Comparison of ENCODE assay signal across 15 cellular contexts in the genomic region with DNA sequence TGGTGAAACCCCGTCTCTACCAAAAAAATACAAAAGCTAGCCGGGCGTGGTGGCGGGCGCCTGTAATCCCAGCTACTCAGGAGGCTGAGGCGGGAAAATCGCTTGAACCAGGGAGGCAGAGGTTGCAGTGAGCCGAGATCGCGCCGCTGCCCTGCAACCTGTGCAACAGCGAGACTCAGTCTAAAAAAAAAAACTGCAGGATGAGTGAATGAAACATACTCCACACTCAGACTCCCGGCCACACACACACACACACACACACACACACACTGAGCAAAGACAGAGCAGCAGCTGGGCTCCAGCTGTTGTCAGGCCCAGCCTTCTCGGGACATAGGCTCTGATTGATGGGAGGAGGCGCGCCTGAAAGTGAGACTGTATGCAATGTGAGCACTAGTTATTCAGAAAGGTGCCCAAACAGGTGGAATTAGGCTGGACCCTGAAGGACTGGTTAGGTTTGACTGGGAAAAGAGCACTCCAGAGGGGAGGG. TPM values are rescaled to one million over a fixed set of nuclear protein-coding genes. Genes with fewer than 3 reads are reported as not detected.
A peak's percentile ranks its signal among the peaks of the same experiment; 100 is the strongest.
DNase-seq lines count a peak whose midpoint lies in the region; ATAC-seq and TF ChIP-seq lines count a peak whose summit lies in the region.
"Had no signal": no experiment of that assay in that cellular context is flagged by ENCODE, and none has a peak within 500 bp of the region (broad histone marks: within the 10 kb centered on the region; RNA-seq: fewer than 3 reads in every experiment).

No MANE protein-coding gene starts in this region.

- H3K4me3 ChIP-seq in PC-3 (ENCODE audit: low read length): peak overlapping the region; percentile 73; the same call in 1 of the 2 replicates
- no peak overlapping the region for H3K4me3 ChIP-seq in hepatocyte
- H3K4me3 ChIP-seq in skeletal muscle cell (ENCODE audit: low read depth, low read length): no peak overlapping the region

- 76% methylated on average over 16 of the region's 16 CpGs for WGBS in hepatocyte (ENCODE audit: low lambda C conversion rate, missing lambda C conversion rate)

- H4K20me1 ChIP-seq in PC-3 (ENCODE audit: low read length) (no peaks in the 10 kb centered on the region), hepatocyte (ENCODE audit: insufficient read depth, poor library complexity, severe bottlenecking) (no peaks in the 10 kb centered on the region)

- no peaks in the 10 kb centered on the region for H3K27me3 ChIP-seq in PC-3 (ENCODE audit: low read length)
- H3K27me3 ChIP-seq in hepatocyte: peaks cover 2% of the 10 kb centered on the region

- no peak for ATAC-seq in PC-3
- ATAC-seq in HG03442 (IDR thresholded peaks at IDR 0.05; ENCODE audit: unreplicated experiment): no peak

- H3K36me3 ChIP-seq in PC-3 (ENCODE audit: low read depth, low read length) (no peaks in the 10 kb centered on the region), hepatocyte (replicated peaks; ENCODE audit: insufficient read depth, low read depth) (no peaks in the 10 kb centered on the region)
- H3K36me3 ChIP-seq: left lung, prostate gland, suprapubic skin had no signal

- H3K4me1 ChIP-seq in PC-3 (ENCODE audit: insufficient read depth, low read length) (peaks cover 27% of the 10 kb centered on the region), hepatocyte (ENCODE audit: insufficient read depth) (peaks cover 9% of the 10 kb centered on the region)
- H3K4me1 ChIP-seq: prostate gland had no signal

- intact Hi-C loops in PC-3 (cut with micrococcal nuclease): loop anchor here (2.0 kb wide), 1 partner anchor 47 kb away; no protein-coding TSS in a partner anchor

- H3K9me3 ChIP-seq in PC-3 (ENCODE audit: low read length) (no peaks in the 10 kb centered on the region), hepatocyte (ENCODE audit: low read depth) (no peaks in the 10 kb centered on the region)
- H3K9me3 ChIP-seq: left lung, prostate gland, suprapubic skin had no signal

- H2AFZ ChIP-seq in PC-3 (ENCODE audit: low read length): peak overlapping the region; percentile 85; the same call in 1 of the 2 replicates
- H2AFZ ChIP-seq in hepatocyte: no peak overlapping the region

- H3K27ac ChIP-seq in PC-3 (ENCODE audit: low read length) (peak overlapping the region; percentile 40), hepatocyte (peak overlapping the region; percentile 94)
- H3K27ac ChIP-seq: left lung, prostate gland, suprapubic skin had no signal

- CTCF ChIA-PET in PC-3 (lab: Charles Lee): interaction anchor here (0.7 to 1.2 kb wide), 2 partner anchors 68 to 209 kb away, joined by 3 to 4 read pairs; no protein-coding TSS in a partner anchor

- peak; percentile 9 for DNase-seq in NCI-H82 (lab: John Stamatoyannopoulos, UW)
- DNase-seq in NCI-H82 treated with DMSO at 0.1 percent for 48 hours (lab: John Stamatoyannopoulos, UW; ENCODE audit: unreplicated experiment): no peak
- DNase-seq in PC-3: no peak
- no peak for DNase-seq in hepatocyte (ENCODE audit: low spot score)
- peak; percentile 30 for DNase-seq in skeletal muscle cell (ENCODE audit: low read depth)
- DNase-seq in activated CD4-positive, alpha-beta T cell treated with anti-CD3 and anti-CD28 coated beads, Interleukin-2, amount 50 U/mL, for 4 hours: no peak
- DNase-seq in activated CD8-positive, alpha-beta memory T cell treated with anti-CD3 and anti-CD28 coated beads, Interleukin-2, amount 50 U/mL, for 48 hours: no peak
- DNase-seq: activated gamma-delta T cell, foreskin melanocyte, GF-D8, left lung, NCI-H1048 had no signal

- no peaks in the 10 kb centered on the region for H3K9me2 ChIP-seq in PC-3 (replicated peaks; ENCODE audit: low read length)
- H3K9me2 ChIP-seq in hepatocyte (replicated peaks; ENCODE audit: insufficient read depth): no peaks in the 10 kb centered on the region

- H3K4me2 ChIP-seq in PC-3 (ENCODE audit: low read length): peak overlapping the region; percentile 86
- H3K4me2 ChIP-seq in hepatocyte: peak overlapping the region; percentile 97

- no peaks in the 10 kb centered on the region for H3F3A ChIP-seq in PC-3 (ENCODE audit: low read length, unreplicated experiment)

- H3K9ac ChIP-seq in PC-3 (ENCODE audit: low read length): 0 out of 2 replicates have a peak overlapping the region, but pooled peaks have one; percentile 15

- H3K79me2 ChIP-seq in PC-3 (ENCODE audit: low read length) (peaks cover 23% of the 10 kb centered on the region), hepatocyte (peaks cover 29% of the 10 kb centered on the region)

- no TSS peak for BruUV-seq in PC-3 (replicated peaks; lab: Mats Ljungman, UMichigan)

- POLR2A ChIA-PET in PC-3 (lab: Charles Lee; ENCODE audit: unreplicated experiment): no interaction called here

- no peak for TF ChIP-seq CTCF in PC-3 (conservative IDR thresholded peaks at IDR 0.05; ENCODE audit: low read depth, low read length)
- TF ChIP-seq CTCF in hepatocyte (IDR thresholded peaks at IDR 0.05; ENCODE audit: poor library complexity): no peak

RNA-seq across cellular contexts. Expression of a gene that starts 1.5 kb away (rescaled TPM):
- total RNA-seq in PC-3 (2014; rRNA removed): 18.4 and 20.7 TPM in 2 replicates
- total RNA-seq in hepatocyte: 25.4 and 35.6 TPM in 2 replicates
- 16.7 and 18.2 TPM in 2 replicates for polyA plus RNA-seq in hepatocyte

Comparison
In these comparisons a context has a peak if more than half of its experiments do, and no peak if none do; other contexts are left out.
1. DNase-seq: peak in NCI-H82 (single experiment) and skeletal muscle cell (single experiment); none in NCI-H82 treated with DMSO at 0.1 percent for 48 hours (single experiment), PC-3 (single experiment), hepatocyte (single experiment), activated CD4-positive, alpha-beta T cell treated with anti-CD3 and anti-CD28 coated beads, Interleukin-2, amount 50 U/mL, for 4 hours (0 of 2) and activated CD8-positive, alpha-beta memory T cell treated with anti-CD3 and anti-CD28 coated beads, Interleukin-2, amount 50 U/mL, for 48 hours (single experiment).